In genomic region chr10:5890519-5890878, GRCh38 we compare ENCODE assay signal across 8 cellular contexts. TPM values are rescaled to one million over a fixed set of nuclear protein-coding genes. Genes with fewer than 3 reads are reported as not detected.
DNase-seq lines count a peak whose midpoint lies in the region; ATAC-seq and TF ChIP-seq lines count a peak whose summit lies in the region.

No MANE protein-coding gene starts in this region.

- H3K9me3 Mint-ChIP-seq in activated CD4-positive, alpha-beta T cell treated with anti-CD3 and anti-CD28 coated beads for 36 hours (ENCODE audit: low read depth) = no peaks in the 10 kb centered on the region
- H3K9me3 Mint-ChIP-seq in T-cell (no peaks in the 10 kb centered on the region), natural killer cell (no peaks in the 10 kb centered on the region)

- peak; percentile 64 for DNase-seq in activated CD4-positive, alpha-beta T cell treated with anti-CD3 and anti-CD28 coated beads for 36 hours
- DNase-seq in activated CD4-positive, alpha-beta T cell treated with anti-CD3 and anti-CD28 coated beads for 1 hour = no peak
- DNase-seq in T-cell (peak in 6 of 34 experiments; percentile 4 to 21 (median 17)), natural killer cell (no peak), NCI-H2107 treated with DMSO at 0.1 percent for 48 hours (lab: John Stamatoyannopoulos, UW; ENCODE audit: unreplicated experiment) (no peak), germinal center (ENCODE audit: low spot score) (no peak)

- H3K4me1 Mint-ChIP-seq in activated CD4-positive, alpha-beta T cell treated with anti-CD3 and anti-CD28 coated beads for 36 hours = peaks cover 60% of the 10 kb centered on the region
- H3K4me1 Mint-ChIP-seq in T-cell (peaks cover 59 to 66% (median 64%) of the 10 kb centered on the region in 3 donors), natural killer cell (peaks cover 33 to 47% of the 10 kb centered on the region in 2 donors)

- peak overlapping the region; percentile 52 for H3K4me3 ChIP-seq in endocrine pancreas (ENCODE audit: control insufficient read depth, insufficient read depth, low read length)

- intact Hi-C loops in activated CD4-positive, alpha-beta T cell treated with anti-CD3 and anti-CD28 coated beads for 36 hours (cut with DNase I, micrococcal nuclease) = loop anchor here (1.0 to 5.0 kb wide), 6 partner anchors 77 to 512 kb away; partner anchors contain the start of genes GDI2 (in 1 of the 2), PFKFB3 (in 1 of the 2), RBM17 (in 1 of the 2) and TASOR2 (in 1 of the 2)
- intact Hi-C loops in natural killer cell (cut with micrococcal nuclease) = loop anchor here (2.0 kb wide), 1 partner anchor 78 kb away; the partner anchor contains the start of gene GDI2

- H3K27me3 Mint-ChIP-seq in activated CD4-positive, alpha-beta T cell treated with anti-CD3 and anti-CD28 coated beads for 36 hours = no peaks in the 10 kb centered on the region
- H3K27me3 Mint-ChIP-seq in T-cell (no peaks in the 10 kb centered on the region), natural killer cell (ENCODE audit: low read depth in 2 of 2) (no peaks in the 10 kb centered on the region)

- POLR2A ChIA-PET in activated CD4-positive, alpha-beta T cell treated with anti-CD3 and anti-CD28 coated beads for 36 hours (lab: Charles Lee) = interaction anchor here (0.7 to 1.9 kb wide), 10 partner anchors 70 to 444 kb away, joined by 3 to 13 read pairs (median 4); partner anchors contain the start of genes GDI2, PFKFB3 and TASOR2
- POLR2A ChIA-PET in T-cell (lab: Charles Lee) = interaction anchor here in 1 of 2 donors (0.6 kb wide), 1 partner anchor 689 kb away, joined by 5 read pairs; no protein-coding TSS in a partner anchor

- H3K27me3 ChIP-seq in endocrine pancreas (ENCODE audit: control insufficient read depth, insufficient read depth, low read length) = no peaks in the 10 kb centered on the region

- H3K36me3 ChIP-seq in endocrine pancreas (ENCODE audit: control insufficient read depth, insufficient read depth, low read length) = peaks cover 3% of the 10 kb centered on the region

- ATAC-seq in activated CD4-positive, alpha-beta T cell treated with anti-CD3 and anti-CD28 coated beads for 36 hours = peak; percentile 8
- ATAC-seq in HG03039 (IDR thresholded peaks at IDR 0.05; ENCODE audit: unreplicated experiment) (peak; percentile 10), T-cell (replicated peaks in 1 of 4) (peak in 2 of 4 experiments; percentile 5 to 7), natural killer cell (peak in 1 of 3 donors; percentile 3)

- peaks cover 39% of the 10 kb centered on the region for H3K36me3 Mint-ChIP-seq in activated CD4-positive, alpha-beta T cell treated with anti-CD3 and anti-CD28 coated beads for 36 hours (ENCODE audit: low read depth)
- peaks cover 20% of the 10 kb centered on the region for H3K36me3 Mint-ChIP-seq in T-cell
- H3K36me3 Mint-ChIP-seq in natural killer cell = no peaks in the 10 kb centered on the region

- peak overlapping the region; percentile 69 for H3K9ac ChIP-seq in endocrine pancreas (ENCODE audit: control insufficient read depth, insufficient read depth, low read length)

- no peak for TF ChIP-seq CTCF in natural killer cell (IDR thresholded peaks at IDR 0.05)

- peak overlapping the region; percentile 90 for H3K4me3 Mint-ChIP-seq in activated CD4-positive, alpha-beta T cell treated with anti-CD3 and anti-CD28 coated beads for 36 hours
- H3K4me3 Mint-ChIP-seq in T-cell (peak overlapping the region; percentile 87 to 93 (median 90)), natural killer cell (peak overlapping the region; percentile 92)

- H3K9me3 ChIP-seq in endocrine pancreas (ENCODE audit: control insufficient read depth, low read length) = no peaks in the 10 kb centered on the region

- peaks cover 5% of the 10 kb centered on the region for H3K4me1 ChIP-seq in endocrine pancreas (ENCODE audit: control insufficient read depth, insufficient read depth, low read length)

- H3K27ac Mint-ChIP-seq in activated CD4-positive, alpha-beta T cell treated with anti-CD3 and anti-CD28 coated beads for 36 hours = peak overlapping the region; percentile 84
- H3K27ac Mint-ChIP-seq in T-cell = peak overlapping the region; percentile 81 to 83
- peak overlapping the region; percentile 74 to 92 for H3K27ac Mint-ChIP-seq in natural killer cell

- CTCF ChIA-PET in activated CD4-positive, alpha-beta T cell treated with anti-CD3 and anti-CD28 coated beads for 36 hours (lab: Charles Lee) = interaction anchor here (0.6 to 1.4 kb wide), 7 partner anchors 10 to 511 kb away, joined by 3 to 4 read pairs (median 3); no protein-coding TSS in a partner anchor
- CTCF ChIA-PET in T-cell (lab: Charles Lee) = interaction anchor here in 1 of 2 donors (1.0 to 1.1 kb wide), 4 partner anchors 17 to 455 kb away, joined by 3 to 5 read pairs (median 3); no protein-coding TSS in a partner anchor

RNA-seq across cellular contexts. Expression of gene FBH1, which starts 0.5 kb away (rescaled TPM):
- total RNA-seq in activated CD4-positive, alpha-beta T cell treated with anti-CD3 and anti-CD28 coated beads for 36 hours = 10 to 100 TPM; 53.3 to 56.2 TPM
- 10 to 100 TPM; 72.8 to 95.5 (median 86.2) TPM for total RNA-seq in T-cell
- 10 to 100 TPM; 49.3 to 64.9 (median 62.7) TPM for total RNA-seq in natural killer cell

RNA-seq across cellular contexts. Expression of gene ANKRD16, which starts 0.8 kb away (rescaled TPM):
- 1 to 10 TPM; 7.5 to 8.3 TPM for total RNA-seq in activated CD4-positive, alpha-beta T cell treated with anti-CD3 and anti-CD28 coated beads for 36 hours
- total RNA-seq in T-cell = 10 to 100 TPM in 1 of 5 donors, 1 to 10 TPM in 4; 4.7 to 11.5 (median 9.1) TPM
- 1 to 10 TPM; 2.6 to 3.1 (median 3.0) TPM for total RNA-seq in natural killer cell
